6 cellular contexts compared by ENCODE assay signal in genomic region chr9:130348881-130349280, GRCh38.
"Had no signal": no experiment of that assay in that cellular context is flagged by ENCODE, and none has a peak within 500 bp of the region (broad histone marks: within the 10 kb centered on the region; RNA-seq: fewer than 3 reads in every experiment).

No MANE protein-coding gene starts in this region.

- H3K4me3 Mint-ChIP-seq: H9 had no signal

- H3K4me3 ChIP-seq: GM23248, K562 had no signal

- H3K27ac Mint-ChIP-seq: H9 had no signal

- H3K9me3 Mint-ChIP-seq: H9 had no signal

- H3K27ac ChIP-seq: GM23248 had no signal

- DNase-seq: GM23248, GOT3, H9, HCEC 1CT, IMR-90 had no signal
